In the genomic region with DNA sequence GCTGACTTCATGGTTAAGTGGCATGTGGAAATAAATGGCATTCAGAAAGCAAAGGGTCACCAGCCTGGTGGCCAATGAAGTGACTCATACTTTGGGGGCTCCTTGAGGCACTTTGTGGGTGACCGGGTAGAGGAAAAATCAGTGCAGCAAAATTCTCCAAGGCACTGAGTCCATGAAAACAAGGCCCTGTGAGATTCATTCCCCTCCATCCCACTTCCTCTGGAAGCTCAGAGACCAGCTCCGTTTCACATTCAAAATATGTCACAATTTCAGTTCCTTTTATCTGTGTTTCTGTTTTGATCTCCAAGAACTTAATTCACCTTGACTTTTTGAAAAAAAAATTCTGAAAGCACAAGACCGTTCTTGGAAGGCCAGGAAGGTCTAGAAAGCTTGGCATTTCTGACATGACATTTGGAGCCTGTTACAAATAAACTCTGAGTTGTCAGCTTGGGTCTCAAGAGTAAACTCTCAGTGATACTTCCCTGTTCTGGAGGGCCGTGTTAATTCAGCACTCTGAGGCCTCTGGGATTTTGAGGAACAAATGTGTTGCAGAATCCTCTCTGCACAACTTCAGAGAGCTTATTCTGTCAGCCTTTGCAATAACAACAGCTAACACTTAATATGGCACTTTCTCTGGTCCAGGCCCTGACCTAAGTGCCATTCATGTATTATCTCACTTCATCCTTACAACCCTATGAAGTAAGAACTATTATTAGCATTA, we compare ENCODE assay signal across 11 cellular contexts. TPM values are rescaled to one million over a fixed set of nuclear protein-coding genes. Genes with fewer than 3 reads are reported as not detected.
A peak's percentile ranks its signal among the peaks of the same experiment; 100 is the strongest.
DNase-seq lines count a peak whose midpoint lies in the region; ATAC-seq, FAIRE-seq and TF ChIP-seq lines count a peak whose summit lies in the region.
"Had no signal": no experiment of that assay in that cellular context is flagged by ENCODE, and none has a peak within 500 bp of the region (broad histone marks: within the 10 kb centered on the region; RNA-seq: fewer than 3 reads in every experiment).

No MANE protein-coding gene starts in this region.

- no peak overlapping the region for H4K12ac ChIP-seq in trophoblast cell (ENCODE audit: low read depth, low read length)

- DNase-seq in GM12891 (ENCODE audit: insufficient read length, low spot score) (no peak), amniotic epithelial cell (ENCODE audit: low read depth) (peak; percentile 43), trophoblast cell (peak in 1 of 2 donors; percentile 31), left colon (no peak)
- no peak for DNase-seq in natural killer cell treated with Interleukin-12 subunit alpha and Interleukin-12 subunit beta and Interleukin-15 and Interleukin-18, amount 100 ng/mL, for 72 hours (ENCODE audit: low spot score)
- DNase-seq: NCI-H1417 treated with DMSO at 0.1 percent for 48 hours, tibial artery had no signal

- H3K9ac ChIP-seq in trophoblast cell (ENCODE audit: low read length): no peak overlapping the region

- H3K14ac ChIP-seq in trophoblast cell (ENCODE audit: low read length): no peak overlapping the region

- H3K4me1 Mint-ChIP-seq in natural killer cell treated with Interleukin-12 subunit alpha and Interleukin-12 subunit beta and Interleukin-15 and Interleukin-18, amount 100 ng/mL, for 72 hours (ENCODE audit: low read depth in 2 of 2): peaks cover 41 to 44% of the 10 kb centered on the region in 2 donors

- H3K4ac ChIP-seq in trophoblast cell (ENCODE audit: low read depth, low read length): no peak overlapping the region

- no peaks in the 10 kb centered on the region for H3K9me3 ChIP-seq in trophoblast cell (ENCODE audit: insufficient read depth, low read depth, low read length)

- H4K91ac ChIP-seq in trophoblast cell (ENCODE audit: low read depth, low read length): no peak overlapping the region

- no CpG with 5 or more reads among the region's 4 CpGs for WGBS in trophoblast cell (ENCODE audit: extremely low coverage, insufficient coverage, insufficient read length)

- H3K9me3 Mint-ChIP-seq in natural killer cell treated with Interleukin-12 subunit alpha and Interleukin-12 subunit beta and Interleukin-15 and Interleukin-18, amount 100 ng/mL, for 72 hours: peaks cover 14% of the 10 kb centered on the region

- peak overlapping the region in 1 of 2 donors; percentile 30 for H3K27ac Mint-ChIP-seq in natural killer cell treated with Interleukin-12 subunit alpha and Interleukin-12 subunit beta and Interleukin-15 and Interleukin-18, amount 100 ng/mL, for 72 hours

- no peaks in the 10 kb centered on the region for H3K79me2 ChIP-seq in trophoblast cell (ENCODE audit: control insufficient read depth, insufficient read depth, low read length, poor library complexity)

- ATAC-seq in HG03025 (IDR thresholded peaks at IDR 0.05; ENCODE audit: low FRiP score, unreplicated experiment): peak; percentile 43
- no peak for ATAC-seq in natural killer cell treated with Interleukin-12 subunit alpha and Interleukin-12 subunit beta and Interleukin-15 and Interleukin-18, amount 100 ng/mL, for 72 hours
- ATAC-seq in HG03432 (IDR thresholded peaks at IDR 0.05; ENCODE audit: unreplicated experiment): no peak
- no peak for ATAC-seq in HG02970 (IDR thresholded peaks at IDR 0.05; ENCODE audit: low FRiP score, unreplicated experiment)
- no peak for ATAC-seq in left colon

- no peak overlapping the region for H3K23ac ChIP-seq in trophoblast cell (ENCODE audit: low read length)

- TF ChIP-seq POLR2A in GM12891 (IDR thresholded peaks at IDR 0.05; ENCODE audit: low read depth, low read length): no peak

- H2AK5ac ChIP-seq in trophoblast cell (ENCODE audit: low read length): no peak overlapping the region

- peak; percentile 9 for FAIRE-seq in GM12891 (lab: Jason Lieb, UNC)

- H3K79me1 ChIP-seq in trophoblast cell (ENCODE audit: low read length): peaks cover 2% of the 10 kb centered on the region

- H3K27me3 ChIP-seq in trophoblast cell (ENCODE audit: insufficient read depth, low read length): no peaks in the 10 kb centered on the region
- H3K27me3 ChIP-seq: tibial artery had no signal

- intact Hi-C loops in left colon (cut with DNase I, micrococcal nuclease): no loop called here

- H2BK12ac ChIP-seq in trophoblast cell (ENCODE audit: low read length): no peak overlapping the region

- no peaks in the 10 kb centered on the region for H3K4me1 ChIP-seq in trophoblast cell (ENCODE audit: control insufficient read depth in 1 of 2, insufficient read depth in 2 of 2, low read length in 2 of 2)
- H3K4me1 ChIP-seq: tibial artery had no signal

- no peak overlapping the region for H4K8ac ChIP-seq in trophoblast cell (ENCODE audit: low read depth, low read length)

- no peak overlapping the region for H3K18ac ChIP-seq in trophoblast cell (ENCODE audit: low read length)

- H2BK120ac ChIP-seq in trophoblast cell (ENCODE audit: insufficient read depth, low read length, poor library complexity): no peak overlapping the region

- H2AFZ ChIP-seq in trophoblast cell (ENCODE audit: insufficient read depth, low read length, poor library complexity): no peak overlapping the region

- peaks cover 22% of the 10 kb centered on the region for H3K36me3 Mint-ChIP-seq in natural killer cell treated with Interleukin-12 subunit alpha and Interleukin-12 subunit beta and Interleukin-15 and Interleukin-18, amount 100 ng/mL, for 72 hours
- H3K36me3 Mint-ChIP-seq: brain had no signal

- no peak overlapping the region for H3K4me2 ChIP-seq in trophoblast cell (ENCODE audit: low read length)

- no peak overlapping the region for H3K4me3 ChIP-seq in trophoblast cell (ENCODE audit: low read depth, low read length)
- H3K4me3 ChIP-seq: tibial artery had no signal

- H3K27ac ChIP-seq in trophoblast cell (ENCODE audit: low read depth, low read length): no peak overlapping the region
- H3K27ac ChIP-seq: tibial artery had no signal

- peak overlapping the region; percentile 21 for H2BK5ac ChIP-seq in trophoblast cell (ENCODE audit: low read depth, low read length, poor library complexity)

- no peak overlapping the region for H3K4me3 Mint-ChIP-seq in natural killer cell treated with Interleukin-12 subunit alpha and Interleukin-12 subunit beta and Interleukin-15 and Interleukin-18, amount 100 ng/mL, for 72 hours
- H3K4me3 Mint-ChIP-seq: brain had no signal

- no peaks in the 10 kb centered on the region for H3K27me3 Mint-ChIP-seq in natural killer cell treated with Interleukin-12 subunit alpha and Interleukin-12 subunit beta and Interleukin-15 and Interleukin-18, amount 100 ng/mL, for 72 hours
- H3K27me3 Mint-ChIP-seq: brain had no signal

- H3K36me3 ChIP-seq in trophoblast cell (ENCODE audit: control insufficient read depth in 1 of 2, insufficient read depth in 2 of 2, low read length in 2 of 2): no peaks in the 10 kb centered on the region
- H3K36me3 ChIP-seq: tibial artery had no signal

TF ChIP-seq in GM12891, 5 proteins besides CTCF, POLR2A, EP300 and RAD21:
- TF ChIP-seq TAF1 (IDR thresholded peaks at IDR 0.05; ENCODE audit: low read depth, low read length) (no peak), SPI1 (IDR thresholded peaks at IDR 0.05; ENCODE audit: low read depth, low read length) (peak; percentile 97), PAX5 (IDR thresholded peaks at IDR 0.05; ENCODE audit: insufficient read depth, low read length, severe bottlenecking) (no peak), POLR2AphosphoS5 (IDR thresholded peaks at IDR 0.05; ENCODE audit: low read depth, low read length) (no peak)

RNA-seq across cellular contexts. Expression of a gene that starts 6.8 kb away (rescaled TPM):
- polyA plus RNA-seq in GM12891 (2012; ENCODE audit: low read depth, missing spikeins): 0.36 TPM
- 9.4 and 10.1 TPM in 2 replicates for polyA plus RNA-seq in trophoblast cell (2013)
- 10 to 100 TPM in 1 of 2 donors, 1 to 10 TPM in 1; 3.3 to 15.8 TPM for total RNA-seq in natural killer cell treated with Interleukin-12 subunit alpha and Interleukin-12 subunit beta and Interleukin-15 and Interleukin-18, amount 100 ng/mL, for 72 hours
- total RNA-seq in left colon: under 1 TPM; 0.27 to 0.36 TPM
